9 cellular contexts compared by ENCODE assay signal in genomic region chr19:2578391-2578826, GRCh38.
A peak's percentile ranks its signal among the peaks of the same experiment; 100 is the strongest.
DNase-seq lines count a peak whose midpoint lies in the region; ATAC-seq and TF ChIP-seq lines count a peak whose summit lies in the region.
"Had no signal": no experiment of that assay in that cellular context is flagged by ENCODE, and none has a peak within 500 bp of the region (broad histone marks: within the 10 kb centered on the region; RNA-seq: fewer than 3 reads in every experiment).

No MANE protein-coding gene starts in this region.

- ATAC-seq in HG03280 (IDR thresholded peaks at IDR 0.05; ENCODE audit: unreplicated experiment) (no peak), HG03159 (IDR thresholded peaks at IDR 0.05; ENCODE audit: unreplicated experiment) (no peak)

- no peak overlapping the region for H4K5ac ChIP-seq in mesendoderm (ENCODE audit: low read length)

- no peaks in the 10 kb centered on the region for H3K79me2 ChIP-seq in mesendoderm (ENCODE audit: control insufficient read depth, insufficient read depth, low read length)

- H3K56ac ChIP-seq in mesendoderm (ENCODE audit: low read length): peak overlapping the region; percentile 86

- no peak for TF ChIP-seq POLR2A in vagina (IDR thresholded peaks at IDR 0.05)

- H3K4me3 ChIP-seq in dorsolateral prefrontal cortex (peak overlapping the region in 52 of 59 donors; percentile 47 to 74 (median 61)), mesendoderm (ENCODE audit: low read length) (no peak overlapping the region), vagina (peak overlapping the region; percentile 40 to 57)

- H3K36me3 ChIP-seq in mesendoderm (ENCODE audit: control insufficient read depth, insufficient read depth, low read length) (no peaks in the 10 kb centered on the region), vagina (no peaks in the 10 kb centered on the region)

- no peak overlapping the region for H3K23ac ChIP-seq in mesendoderm (ENCODE audit: low read length)

- peak overlapping the region; percentile 8 for H3K4me2 ChIP-seq in mesendoderm (ENCODE audit: low read length)

- peak overlapping the region; percentile 94 for H3K18ac ChIP-seq in mesendoderm (ENCODE audit: low read length)

- H3K9me3 ChIP-seq in vagina: no peaks in the 10 kb centered on the region

- peak overlapping the region; percentile 86 for H2BK120ac ChIP-seq in mesendoderm (ENCODE audit: low read depth, low read length)

- no peaks in the 10 kb centered on the region for H3K27me3 ChIP-seq in dorsolateral prefrontal cortex
- no peaks in the 10 kb centered on the region for H3K27me3 ChIP-seq in mesendoderm (ENCODE audit: insufficient read depth, low read length, poor library complexity)
- H3K27me3 ChIP-seq in vagina: no peaks in the 10 kb centered on the region

- H3K79me1 ChIP-seq in mesendoderm (ENCODE audit: low read length): no peaks in the 10 kb centered on the region

- intact Hi-C loops in dorsolateral prefrontal cortex (cut with DNase I): loop anchor here (5.0 to 10.0 kb wide), 2 partner anchors 36 to 104 kb away; partner anchors contain the start of gene GADD45B (in 1 of the 2)
- intact Hi-C loops in vagina (cut with DNase I): loop anchor here (2.0 kb wide), 1 partner anchor 34 kb away; no protein-coding TSS in a partner anchor

- peak overlapping the region; percentile 68 for H2BK5ac ChIP-seq in mesendoderm (ENCODE audit: low read length)

- H2AK5ac ChIP-seq in mesendoderm (ENCODE audit: low read length): no peak overlapping the region

- H3K4me1 ChIP-seq in mesendoderm (ENCODE audit: control insufficient read depth, low read depth, low read length) (peaks cover 6% of the 10 kb centered on the region), vagina (peaks cover 34% of the 10 kb centered on the region)

- WGBS in mesendoderm (ENCODE audit: extremely low coverage, insufficient coverage, low lambda C conversion rate): no CpG with 5 or more reads among the region's 12 CpGs

- H4K8ac ChIP-seq in mesendoderm (ENCODE audit: low read depth, low read length): peak overlapping the region; percentile 7

- TF ChIP-seq CTCF in dorsolateral prefrontal cortex (IDR thresholded peaks at IDR 0.05 in 54 of 56, conservative IDR thresholded peaks at IDR 0.05 in 2 of 56; ENCODE audit: low read depth in 1 of 56, partially characterized antibody in 56 of 56): no peak
- no peak for TF ChIP-seq CTCF in vagina (IDR thresholded peaks at IDR 0.05)

- H3K9ac ChIP-seq in mesendoderm (ENCODE audit: low read length): peak overlapping the region; percentile 12

- peak; percentile 59 for DNase-seq in activated effector memory CD4-positive, alpha-beta T cell treated with anti-CD3 and anti-CD28 coated beads, Interleukin-2, amount 50 U/mL, for 16 hours
- no peak for DNase-seq in activated effector memory CD4-positive, alpha-beta T cell treated with Interleukin-2 at 50 U/mL for 16 hours
- DNase-seq in dorsolateral prefrontal cortex (peak in 2 of 10 donors; percentile 39 to 42), mesendoderm (peak; percentile 81), vagina (ENCODE audit: extremely low spot score in 2 of 2) (peak in 1 of 2 donors; percentile 85), NCI-H2196 treated with DMSO at 0.1 percent for 48 hours (lab: John Stamatoyannopoulos, UW; ENCODE audit: unreplicated experiment) (no peak)
- DNase-seq: CD4-positive, CD25-positive, alpha-beta regulatory T cell had no signal

- peak overlapping the region; percentile 74 for H3K4ac ChIP-seq in mesendoderm (ENCODE audit: low read depth, low read length)

- H3K27ac ChIP-seq in dorsolateral prefrontal cortex (peak overlapping the region in 58 of 59 donors; percentile 3 to 88 (median 74)), mesendoderm (ENCODE audit: low read depth, low read length) (peak overlapping the region; percentile 100), vagina (peak overlapping the region; percentile 79)

- H2BK15ac ChIP-seq in mesendoderm (replicated peaks; ENCODE audit: low read depth): no peak overlapping the region

Comparison
In these comparisons a context has a peak if more than half of its experiments do, and no peak if none do; other contexts are left out.
1. DNase-seq: peak in activated effector memory CD4-positive, alpha-beta T cell treated with anti-CD3 and anti-CD28 coated beads, Interleukin-2, amount 50 U/mL, for 16 hours (single experiment) and mesendoderm (single experiment); none in activated effector memory CD4-positive, alpha-beta T cell treated with Interleukin-2 at 50 U/mL for 16 hours (single experiment) and NCI-H2196 treated with DMSO at 0.1 percent for 48 hours (single experiment).
2. Peak in every context shown above with its lines, with median percentiles within 50 percentile points of each other: H3K27ac ChIP-seq.